ENCODE assay signal across 9 cellular contexts in the genomic region with DNA sequence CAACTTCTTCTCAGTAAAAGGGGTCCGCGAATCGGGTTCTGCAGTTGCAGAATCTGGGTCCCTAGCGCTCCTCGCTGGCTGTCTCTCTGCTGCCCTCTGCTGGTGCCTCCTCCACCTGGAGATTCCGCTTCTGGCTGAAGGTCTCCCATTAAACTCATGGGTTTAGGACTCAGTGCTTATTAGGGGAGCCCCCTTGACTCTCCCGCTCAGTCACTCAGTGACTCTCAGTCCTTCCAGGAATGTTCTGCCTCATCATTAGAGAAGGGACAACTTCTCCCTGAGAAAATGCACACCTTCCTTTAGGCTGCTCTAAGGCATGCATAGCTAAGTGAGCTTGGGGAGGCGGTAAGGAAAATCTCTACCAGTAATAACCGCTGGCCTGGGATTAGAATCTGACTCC. TPM values are rescaled to one million over a fixed set of nuclear protein-coding genes. Genes with fewer than 3 reads are reported as not detected.
DNase-seq lines count a peak whose midpoint lies in the region; ATAC-seq and TF ChIP-seq lines count a peak whose summit lies in the region.
"Had no signal": no experiment of that assay in that cellular context is flagged by ENCODE, and none has a peak within 500 bp of the region (broad histone marks: within the 10 kb centered on the region; RNA-seq: fewer than 3 reads in every experiment).

No MANE protein-coding gene starts in this region.

- H3K4me1 Mint-ChIP-seq in osteocyte (ENCODE audit: unreplicated experiment) = no peaks in the 10 kb centered on the region

- no peaks in the 10 kb centered on the region for H3K9me2 ChIP-seq in DOHH2 (replicated peaks; ENCODE audit: control insufficient read depth, low read length)

- no peaks in the 10 kb centered on the region for H3K79me2 ChIP-seq in DOHH2 (ENCODE audit: control insufficient read depth, low read length)

- H3K36me3 ChIP-seq in DOHH2 (ENCODE audit: control insufficient read depth, low read length) = no peaks in the 10 kb centered on the region
- H3K36me3 ChIP-seq in Peyer's patch = no peaks in the 10 kb centered on the region
- no peaks in the 10 kb centered on the region for H3K36me3 ChIP-seq in upper lobe of right lung

- DNase-seq in Peyer's patch = peak; percentile 73 to 90 (median 84)
- DNase-seq in activated T-helper 1 cell treated with Interleukin-2 at 50 U/mL for 16 hours (ENCODE audit: low read depth) = peak; percentile 49
- DNase-seq in foreskin keratinocyte = no peak
- peak; percentile 90 for DNase-seq in osteocyte (ENCODE audit: extremely low spot score, unreplicated experiment)
- peak; percentile 82 for DNase-seq in upper lobe of right lung

- H3K27ac ChIP-seq in DOHH2 (ENCODE audit: low read depth, low read length) (no peak overlapping the region), Peyer's patch (no peak overlapping the region), foreskin keratinocyte (no peak overlapping the region), upper lobe of right lung (no peak overlapping the region)

- no peaks in the 10 kb centered on the region for H3K4me1 ChIP-seq in DOHH2 (ENCODE audit: control insufficient read depth, low read length)
- no peaks in the 10 kb centered on the region for H3K4me1 ChIP-seq in Peyer's patch
- no peaks in the 10 kb centered on the region for H3K4me1 ChIP-seq in foreskin keratinocyte
- no peaks in the 10 kb centered on the region for H3K4me1 ChIP-seq in upper lobe of right lung

- H4K20me1 ChIP-seq in DOHH2 (ENCODE audit: control insufficient read depth, insufficient read depth, low read depth, low read length) = no peaks in the 10 kb centered on the region

- intact Hi-C loops in upper lobe of right lung (cut with DNase I) = no loop called here

- no peak for TF ChIP-seq POLR2A in Peyer's patch (IDR thresholded peaks at IDR 0.05)

- H3K27ac Mint-ChIP-seq in osteocyte (ENCODE audit: unreplicated experiment) = no peak overlapping the region
- H3K27ac Mint-ChIP-seq: dendritic cell treated with granulocyte-macrophage colony-stimulating factor and Interleukin-4, amounts not matched to agents 40 ng/mL and 50 ng/mL, for 4 days had no signal

- H3K9me3 ChIP-seq in DOHH2 (ENCODE audit: control insufficient read depth, insufficient read depth, low read length) (no peaks in the 10 kb centered on the region), Peyer's patch (no peaks in the 10 kb centered on the region), upper lobe of right lung (no peaks in the 10 kb centered on the region)

- H3K27me3 Mint-ChIP-seq in osteocyte (ENCODE audit: unreplicated experiment) = peaks cover 28% of the 10 kb centered on the region

- no peak overlapping the region for H3K4me3 ChIP-seq in DOHH2 (ENCODE audit: low read length)
- H3K4me3 ChIP-seq in Peyer's patch = no peak overlapping the region
- H3K4me3 ChIP-seq in upper lobe of right lung = no peak overlapping the region

- TF ChIP-seq CTCF in DOHH2 (IDR thresholded peaks at IDR 0.05; ENCODE audit: low read depth, low read length, poor library complexity, severe bottlenecking) (peak; percentile 93), Peyer's patch (IDR thresholded peaks at IDR 0.05) (peak; percentile 55 to 89 (median 70)), foreskin keratinocyte (conservative IDR thresholded peaks at IDR 0.05) (peak; percentile 88), osteocyte (IDR thresholded peaks at IDR 0.05) (peak; percentile 98), upper lobe of right lung (IDR thresholded peaks at IDR 0.05) (peak; percentile 97)

- H3K36me3 Mint-ChIP-seq in osteocyte (ENCODE audit: unreplicated experiment) = no peaks in the 10 kb centered on the region

- ATAC-seq in HG02870 (IDR thresholded peaks at IDR 0.05; ENCODE audit: unreplicated experiment) = peak; percentile 50
- ATAC-seq in foreskin keratinocyte = peak; percentile 63
- peak; percentile 84 for ATAC-seq in upper lobe of right lung
- no peak for ATAC-seq in HG02571 (IDR thresholded peaks at IDR 0.05; ENCODE audit: unreplicated experiment)

- no peaks in the 10 kb centered on the region for H3F3A ChIP-seq in DOHH2 (ENCODE audit: control insufficient read depth, insufficient read depth)

- no peak overlapping the region for H3K4me3 Mint-ChIP-seq in osteocyte (ENCODE audit: unreplicated experiment)
- H3K4me3 Mint-ChIP-seq: dendritic cell treated with granulocyte-macrophage colony-stimulating factor and Interleukin-4, amounts not matched to agents 40 ng/mL and 50 ng/mL, for 4 days had no signal

- H3K9me3 Mint-ChIP-seq in osteocyte (ENCODE audit: unreplicated experiment) = no peaks in the 10 kb centered on the region
- H3K9me3 Mint-ChIP-seq: dendritic cell treated with granulocyte-macrophage colony-stimulating factor and Interleukin-4, amounts not matched to agents 40 ng/mL and 50 ng/mL, for 4 days had no signal

- H3K27me3 ChIP-seq in DOHH2 (ENCODE audit: control insufficient read depth, low read length) (no peaks in the 10 kb centered on the region), Peyer's patch (no peaks in the 10 kb centered on the region), foreskin keratinocyte (no peaks in the 10 kb centered on the region), upper lobe of right lung (no peaks in the 10 kb centered on the region)

- no peak overlapping the region for H3K4me2 ChIP-seq in DOHH2 (ENCODE audit: low read length)

RNA-seq across cellular contexts. Expression of a gene that starts 7.1 kb away (rescaled TPM):
- total RNA-seq in Peyer's patch = not detected
- total RNA-seq in foreskin keratinocyte = not detected in 2 replicates
- polyA plus RNA-seq in foreskin keratinocyte = not detected in 2 replicates
- not detected in 2 replicates for total RNA-seq in osteocyte
- total RNA-seq in upper lobe of right lung = not detected

RNA-seq across cellular contexts. Expression of a gene that starts 25.5 kb away (rescaled TPM):
- total RNA-seq in Peyer's patch = under 1 TPM in 1 of 4 donors, not detected in 3; 0.28 TPM
- total RNA-seq in foreskin keratinocyte = not detected in 2 replicates
- polyA plus RNA-seq in foreskin keratinocyte = not detected in 2 replicates
- total RNA-seq in osteocyte = 0.18 and 0.27 TPM in 2 replicates
- total RNA-seq in upper lobe of right lung = 1.1 TPM

RNA-seq across cellular contexts. Expression of a gene that starts 55.1 kb away (rescaled TPM):
- total RNA-seq in Peyer's patch = not detected
- not detected in 2 replicates for total RNA-seq in foreskin keratinocyte
- not detected in 2 replicates for polyA plus RNA-seq in foreskin keratinocyte
- 0.10 TPM in 1 of 2 replicates, not detected in the other for total RNA-seq in osteocyte
- 0.26 TPM for total RNA-seq in upper lobe of right lung

Comparison
In these comparisons a context has a peak if more than half of its experiments do, and no peak if none do; other contexts are left out.
1. DNase-seq: peak in Peyer's patch (3 of 3), activated T-helper 1 cell treated with Interleukin-2 at 50 U/mL for 16 hours (single experiment), osteocyte (single experiment) and upper lobe of right lung (single experiment); none in foreskin keratinocyte (0 of 2).
2. Peak in every context shown above with its lines, with median percentiles within 50 percentile points of each other: CTCF ChIP-seq.